27 cellular contexts compared by ENCODE assay signal in the genomic region with DNA sequence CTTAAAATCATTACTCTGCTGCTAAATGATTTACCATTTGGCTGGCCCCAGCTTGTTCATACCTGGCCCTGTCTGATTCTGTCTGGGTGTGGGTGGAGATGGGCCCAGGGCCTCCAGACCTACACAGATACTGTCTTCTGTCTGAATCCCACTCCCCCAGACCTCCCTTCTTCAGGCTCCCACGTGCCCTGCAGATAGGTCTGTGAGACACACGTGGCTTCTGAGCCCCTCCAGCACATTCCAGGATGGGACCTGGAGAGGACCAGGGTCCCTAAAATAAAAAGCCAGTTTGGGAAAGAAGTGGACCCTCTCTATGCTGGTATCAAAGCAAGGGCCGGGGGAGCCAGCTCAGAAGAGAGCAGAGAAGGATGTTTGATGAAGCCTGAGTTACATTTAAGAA. TPM values are rescaled to one million over a fixed set of nuclear protein-coding genes. Genes with fewer than 3 reads are reported as not detected.
"Had no signal": no experiment of that assay in that cellular context is flagged by ENCODE, and none has a peak within 500 bp of the region (broad histone marks: within the 10 kb centered on the region; RNA-seq: fewer than 3 reads in every experiment).

No MANE protein-coding gene starts in this region.

- DNase-seq: cerebellar nuclear complex; colonic mucosa; cortex of kidney; effector CD8-positive, alpha-beta T cell; effector memory CD8-positive, alpha-beta T cell; endodermal cell; erythroblast; foreskin keratinocyte; heart left ventricle; hypothalamus; immature natural killer cell; islet precursor cell; kidney; kidney glomerular epithelial cell; left colon; left lung; left ventricle myocardium superior; lower lobe of right lung; mesenchymal stem cell; midbrain had no signal

- H3K4me3 ChIP-seq: colonic mucosa, esophagus muscularis mucosa, gastroesophageal sphincter, heart left ventricle, hepatocyte, left lung, lower lobe of right lung had no signal

- H3K9me3 ChIP-seq: colonic mucosa, esophagus muscularis mucosa, gastroesophageal sphincter, heart left ventricle, left lung, lower lobe of right lung had no signal

- H3K27me3 ChIP-seq: colonic mucosa, esophagus muscularis mucosa, foreskin keratinocyte, gastroesophageal sphincter, hepatocyte, left lung had no signal

- H3K4me1 ChIP-seq: colonic mucosa, gastroesophageal sphincter, heart left ventricle, left lung, lower lobe of right lung had no signal

- H3K27ac ChIP-seq: colonic mucosa, epithelial cell of prostate, esophagus muscularis mucosa, foreskin keratinocyte, gastroesophageal sphincter, heart left ventricle, hepatocyte, left lung, lower lobe of right lung had no signal

- H3K36me3 ChIP-seq: colonic mucosa, esophagus muscularis mucosa, gastroesophageal sphincter, heart left ventricle, left lung, lower lobe of right lung had no signal

- H3K27ac Mint-ChIP-seq: dendritic cell treated with granulocyte-macrophage colony-stimulating factor and Interleukin-4, amounts not matched to agents 40 ng/mL and 50 ng/mL, for 4 days; effector memory CD8-positive, alpha-beta T cell; endodermal cell; immature natural killer cell had no signal

- H3K4me2 ChIP-seq: hepatocyte had no signal

- H3K9me3 Mint-ChIP-seq: dendritic cell treated with granulocyte-macrophage colony-stimulating factor and Interleukin-4, amounts not matched to agents 40 ng/mL and 50 ng/mL, for 4 days; effector memory CD8-positive, alpha-beta T cell; endodermal cell; immature natural killer cell had no signal

- FAIRE-seq: endometrium, frontal cortex, kidney had no signal

- ATAC-seq: effector memory CD8-positive, alpha-beta T cell; foreskin keratinocyte; gastroesophageal sphincter; heart left ventricle; left colon; left lung; left ventricle myocardium superior; lower lobe of right lung had no signal

- H3K27me3 Mint-ChIP-seq: dendritic cell treated with granulocyte-macrophage colony-stimulating factor and Interleukin-4, amounts not matched to agents 40 ng/mL and 50 ng/mL, for 4 days had no signal

- H2AFZ ChIP-seq: hepatocyte had no signal

- H3K4me3 Mint-ChIP-seq: dendritic cell treated with granulocyte-macrophage colony-stimulating factor and Interleukin-4, amounts not matched to agents 40 ng/mL and 50 ng/mL, for 4 days; effector memory CD8-positive, alpha-beta T cell; endodermal cell; immature natural killer cell had no signal

RNA-seq across cellular contexts. Expression of a gene that starts 14.6 kb away (rescaled TPM):
- total RNA-seq: left ventricle myocardium superior had no signal
